ENCODE assay signal across 10 cellular contexts in the genomic region with DNA sequence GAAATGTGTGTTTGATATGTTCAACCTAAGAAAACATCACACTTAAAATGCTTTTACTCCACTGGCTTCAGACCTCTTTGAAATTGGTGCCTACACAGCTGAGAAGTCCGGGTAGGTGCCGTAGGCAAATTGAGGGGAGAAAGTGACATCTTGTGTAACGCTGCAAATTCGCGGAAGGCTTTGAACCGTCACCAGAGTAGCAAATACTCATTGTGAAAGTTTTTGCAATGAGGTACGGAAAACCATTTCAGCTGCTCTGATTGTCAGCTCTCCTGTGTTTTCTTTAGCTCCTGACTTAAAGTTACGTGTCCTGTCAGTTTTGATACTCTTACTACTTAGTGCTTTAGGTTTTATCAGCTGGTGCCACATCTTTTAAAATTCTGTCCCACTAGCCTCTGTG.
DNase-seq lines count a peak whose midpoint lies in the region; ATAC-seq and TF ChIP-seq lines count a peak whose summit lies in the region.
"Had no signal": no experiment of that assay in that cellular context is flagged by ENCODE, and none has a peak within 500 bp of the region (broad histone marks: within the 10 kb centered on the region; RNA-seq: fewer than 3 reads in every experiment).

No MANE protein-coding gene starts in this region.

- H3K9me3 ChIP-seq in parathyroid adenoma (ENCODE audit: control insufficient read depth, low read length), result no peaks in the 10 kb centered on the region

- H3K27me3 Mint-ChIP-seq in immature natural killer cell (ENCODE audit: low read depth in 3 of 3), result peaks cover 0 to 3% (median 0%) of the 10 kb centered on the region in 3 donors
- H3K27me3 Mint-ChIP-seq: central memory CD8-positive, alpha-beta T cell had no signal

- H3K9ac ChIP-seq in parathyroid adenoma, result no peak overlapping the region

- H2AFZ ChIP-seq in parathyroid adenoma, result no peak overlapping the region

- CTCF ChIA-PET in RWPE1 (lab: Yijun Ruan, JAX), result no interaction called here

- H3K9me3 Mint-ChIP-seq in immature natural killer cell, result no peaks in the 10 kb centered on the region

- H3K27ac Mint-ChIP-seq in immature natural killer cell, result no peak overlapping the region

- H3K27ac ChIP-seq in RWPE1 (peak overlapping the region; percentile 91), parathyroid adenoma (no peak overlapping the region)

- peaks cover 6% of the 10 kb centered on the region for H3K4me1 ChIP-seq in parathyroid adenoma

- H3K36me3 Mint-ChIP-seq in immature natural killer cell, result peaks cover 12 to 23% (median 16%) of the 10 kb centered on the region in 3 donors
- H3K36me3 Mint-ChIP-seq: IgD-negative memory B cell had no signal

- no peak for DNase-seq in RWPE1 (ENCODE audit: low spot score)
- DNase-seq in AG08396 (ENCODE audit: low spot score), result no peak
- DNase-seq in dedifferentiated amniotic fluid mesenchymal stem cell (ENCODE audit: extremely low spot score), result no peak
- DNase-seq in NCI-H2029 treated with DMSO at 0.1 percent for 48 hours (lab: John Stamatoyannopoulos, UW), result no peak
- DNase-seq in immature natural killer cell, result no peak

- H3K4me3 Mint-ChIP-seq in immature natural killer cell, result no peak overlapping the region
- H3K4me3 Mint-ChIP-seq: central memory CD8-positive, alpha-beta T cell had no signal

- peak overlapping the region; percentile 24 for H3K4me2 ChIP-seq in parathyroid adenoma (ENCODE audit: low read length)

- POLR2A ChIA-PET in RWPE1 (lab: Yijun Ruan, JAX; ENCODE audit: low non-redundant PET), result no interaction called here

- no peaks in the 10 kb centered on the region for H3K36me3 ChIP-seq in parathyroid adenoma (ENCODE audit: control insufficient read depth, insufficient read depth, low read length)

- TF ChIP-seq CTCF in RWPE1 (conservative IDR thresholded peaks at IDR 0.05; ENCODE audit: low read depth) (no peak), parathyroid adenoma (IDR thresholded peaks at IDR 0.05) (no peak)

- H3K27me3 ChIP-seq in parathyroid adenoma (ENCODE audit: control insufficient read depth, insufficient read depth, low read length), result no peaks in the 10 kb centered on the region

- H3K79me2 ChIP-seq in parathyroid adenoma, result no peaks in the 10 kb centered on the region

- peak; percentile 99 for ATAC-seq in GM18519 (IDR thresholded peaks at IDR 0.05; ENCODE audit: low FRiP score, unreplicated experiment)
- peak; percentile 98 for ATAC-seq in GM21723 (IDR thresholded peaks at IDR 0.05; ENCODE audit: unreplicated experiment)

- H3K4me3 ChIP-seq in parathyroid adenoma (ENCODE audit: low read depth, low read length), result no peak overlapping the region

- H3K4me1 Mint-ChIP-seq in immature natural killer cell, result peaks cover 12 to 23% of the 10 kb centered on the region in 2 donors
